1 cellular context compared by ENCODE assay signal in genomic region chr9:32384364-32385134, GRCh38.
A peak's percentile ranks its signal among the peaks of the same experiment; 100 is the strongest.
TF ChIP-seq lines count a peak whose summit lies in the region.

ACO1 (plus strand) TSS chr9:32384643; CDS start chr9:32405507, 20,864 bp downstream.

TF ChIP-seq in HEK293, 187 proteins besides CTCF, POLR2A, EP300 and RAD21 (continued from another document):
- peak; percentile 60 for TF ChIP-seq PATZ1 (tag by site-specific recombination; IDR thresholded peaks at IDR 0.05)
- TF ChIP-seq ZNF366 (tag by site-specific recombination; conservative IDR thresholded peaks at IDR 0.05) = no peak
- no peak for TF ChIP-seq ZNF514 (tag by site-specific recombination; IDR thresholded peaks at IDR 0.05)
- TF ChIP-seq ZBTB49 (tag by site-specific recombination; IDR thresholded peaks at IDR 0.05; ENCODE audit: low read depth) = no peak
- TF ChIP-seq ZNF513 (tag by site-specific recombination; IDR thresholded peaks at IDR 0.05) = no peak
- TF ChIP-seq ZXDB (tag by site-specific recombination; IDR thresholded peaks at IDR 0.05) = peak; percentile 73; the same call in 1 of the 2 replicates
- peak; percentile 79 for TF ChIP-seq EGR2 (tag by site-specific recombination; IDR thresholded peaks at IDR 0.05; ENCODE audit: low read depth)
